Comparison of ENCODE assay signal across 23 cellular contexts in genomic region chr2:28909655-28910054, GRCh38.
"Had no signal": no experiment of that assay in that cellular context is flagged by ENCODE, and none has a peak within 500 bp of the region (broad histone marks: within the 10 kb centered on the region; RNA-seq: fewer than 3 reads in every experiment).

No MANE protein-coding gene starts in this region.

- H3K4me3 ChIP-seq: SK-N-MC had no signal

- H3K9ac ChIP-seq: KMS-11 had no signal

- H3K9me3 Mint-ChIP-seq: activated CD4-positive, alpha-beta memory T cell treated with anti-CD3 and anti-CD28 coated beads, Interleukin-2, amount 10 ng/mL, durations not matched to agents 7 days and 5 days; activated naive CD4-positive, alpha-beta T cell treated with anti-CD3 and anti-CD28 coated beads for 36 hours; brain; central memory CD8-positive, alpha-beta T cell; T-cell had no signal

- H3K27ac ChIP-seq: KMS-11, SK-N-MC had no signal

- H3K4me3 Mint-ChIP-seq: activated CD4-positive, alpha-beta memory T cell treated with anti-CD3 and anti-CD28 coated beads, Interleukin-2, amount 10 ng/mL, durations not matched to agents 7 days and 5 days; activated CD4-positive, alpha-beta T cell treated with anti-CD3 and anti-CD28 coated beads for 36 hours; activated naive CD4-positive, alpha-beta T cell treated with anti-CD3 and anti-CD28 coated beads for 36 hours; brain; central memory CD8-positive, alpha-beta T cell; T-cell had no signal

- H3K27ac Mint-ChIP-seq: activated CD4-positive, alpha-beta memory T cell treated with anti-CD3 and anti-CD28 coated beads, Interleukin-2, amount 10 ng/mL, durations not matched to agents 7 days and 5 days; activated CD4-positive, alpha-beta T cell treated with anti-CD3 and anti-CD28 coated beads for 36 hours; activated naive CD4-positive, alpha-beta T cell treated with anti-CD3 and anti-CD28 coated beads for 36 hours; T-cell had no signal

- ATAC-seq: activated CD4-positive, alpha-beta T cell treated with anti-CD3 and anti-CD28 coated beads for 36 hours; Panc1; Right ventricle myocardium inferior; T-cell had no signal

- DNase-seq: activated CD4-positive, alpha-beta memory T cell treated with anti-CD3 and anti-CD28 coated beads, Interleukin-2, amount 10 ng/mL, durations not matched to agents 7 days and 5 days; activated CD4-positive, alpha-beta T cell treated with anti-CD3 and anti-CD28 coated beads for 36 hours; activated CD4-positive, alpha-beta T cell treated with anti-CD3 and anti-CD28 coated beads, Interleukin-2, amount 50 U/mL, for 1 hour; activated effector memory CD4-positive, alpha-beta T cell treated with anti-CD3 and anti-CD28 coated beads, Interleukin-2, amount 50 U/mL, for 16 hours; activated naive CD4-positive, alpha-beta T cell treated with anti-CD3 and anti-CD28 coated beads for 36 hours; activated T-cell treated with anti-CD3 and anti-CD28 coated beads for 4 hours; amygdala; IMR-90; NCI-H1092; NCI-H1694 treated with DMSO at 0.1 percent for 48 hours; NCI-H510A treated with DMSO at 0.1 percent for 48 hours; NK-92 treated with Interleukin-12 subunit alpha and Interleukin-12 subunit beta, amount 100 ng/mL, for 24 hours; OCI-M1; RPMI8226; T-cell; T-helper 2 cell; T1000 had no signal

- H3K4me2 ChIP-seq: KMS-11 had no signal

- H3K27me3 Mint-ChIP-seq: activated CD4-positive, alpha-beta memory T cell treated with anti-CD3 and anti-CD28 coated beads, Interleukin-2, amount 10 ng/mL, durations not matched to agents 7 days and 5 days; activated CD4-positive, alpha-beta T cell treated with anti-CD3 and anti-CD28 coated beads for 36 hours; central memory CD8-positive, alpha-beta T cell; T-cell had no signal

- H3K4me1 Mint-ChIP-seq: brain had no signal
